Comparison of ENCODE assay signal across 15 cellular contexts in the genomic region with DNA sequence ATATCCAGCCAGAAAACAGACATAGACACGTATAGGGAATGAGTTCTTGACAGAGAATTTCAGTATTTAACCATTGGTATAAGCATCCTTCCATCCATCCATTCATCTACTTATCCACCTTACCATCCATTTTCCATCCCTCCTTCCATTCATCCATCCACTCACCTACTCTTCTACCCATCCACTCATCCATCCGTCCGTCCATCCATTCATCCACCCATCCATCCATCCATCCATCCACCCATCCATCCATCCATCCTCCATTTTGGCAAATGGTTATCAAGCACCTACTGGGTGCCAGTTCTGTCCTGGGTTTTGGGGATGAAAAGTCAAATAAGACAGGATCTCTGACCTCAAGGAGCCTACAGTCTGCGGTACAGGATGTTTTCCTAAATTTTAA.
DNase-seq lines count a peak whose midpoint lies in the region; ATAC-seq and TF ChIP-seq lines count a peak whose summit lies in the region.
"Had no signal": no experiment of that assay in that cellular context is flagged by ENCODE, and none has a peak within 500 bp of the region (broad histone marks: within the 10 kb centered on the region; RNA-seq: fewer than 3 reads in every experiment).

No MANE protein-coding gene starts in this region.

- POLR2A ChIA-PET in PC-9 (lab: Charles Lee; ENCODE audit: unreplicated experiment): no interaction called here

- H3K27ac ChIP-seq in CD4-positive, CD25-positive, alpha-beta regulatory T cell (ENCODE audit: insufficient read depth, low read length, poor library complexity, severe bottlenecking): no peak overlapping the region
- H3K27ac ChIP-seq in PC-9: no peak overlapping the region

- H2AFZ ChIP-seq in Loucy (ENCODE audit: low read length) (no peak overlapping the region), PC-9 (no peak overlapping the region)

- intact Hi-C loops in PC-9 (cut with micrococcal nuclease; ENCODE audit: unreplicated experiment): no loop called here

- CTCF ChIA-PET in PC-9 (lab: Charles Lee): no interaction called here

- TF ChIP-seq CTCF in Loucy (conservative IDR thresholded peaks at IDR 0.05; ENCODE audit: low read length): no peak
- TF ChIP-seq CTCF in PC-9 (conservative IDR thresholded peaks at IDR 0.05): no peak

- H3K4me1 Mint-ChIP-seq in CD4-positive, CD25-positive, alpha-beta regulatory T cell: peaks cover 50 to 98% (median 83%) of the 10 kb centered on the region in 4 donors
- peaks cover 97 to 99% of the 10 kb centered on the region in 2 donors for H3K4me1 Mint-ChIP-seq in immature natural killer cell
- peaks cover 56 to 89% of the 10 kb centered on the region in 2 donors for H3K4me1 Mint-ChIP-seq in stimulated activated naive B cell treated with anti-CD40 and anti-IgM and Interleukin-4, amounts not matched to agents 10 μg/mL and 1 μg/mL and 100 μg/mL, for 72 hours

- H3K36me3 ChIP-seq in CD4-positive, CD25-positive, alpha-beta regulatory T cell (ENCODE audit: control insufficient read depth, insufficient read depth, low read length): peaks cover 7% of the 10 kb centered on the region
- H3K36me3 ChIP-seq in Loucy (ENCODE audit: insufficient read depth, low read length): peaks cover 40% of the 10 kb centered on the region; the same call in 1 of the 2 replicates
- peaks cover 4% of the 10 kb centered on the region; the same call in 1 of the 2 replicates for H3K36me3 ChIP-seq in PC-9 (ENCODE audit: low read depth)
- H3K36me3 ChIP-seq: MG63, Peyer's patch had no signal

- peaks cover 0 to 1% (median 0%) of the 10 kb centered on the region in 7 donors for H3K9me3 Mint-ChIP-seq in CD4-positive, CD25-positive, alpha-beta regulatory T cell
- no peaks in the 10 kb centered on the region for H3K9me3 Mint-ChIP-seq in immature natural killer cell
- H3K9me3 Mint-ChIP-seq in stimulated activated naive B cell treated with anti-CD40 and anti-IgM and Interleukin-4, amounts not matched to agents 10 μg/mL and 1 μg/mL and 100 μg/mL, for 72 hours: peaks cover 9 to 12% of the 10 kb centered on the region in 2 donors
- H3K9me3 Mint-ChIP-seq: CD8-positive, alpha-beta memory T cell had no signal

- H3K9ac ChIP-seq in Loucy (ENCODE audit: low read depth, low read length, poor library complexity, severe bottlenecking): peak overlapping the region; percentile 46

- H3K4me2 ChIP-seq in Loucy (ENCODE audit: low read depth, low read length, poor library complexity, severe bottlenecking): no peak overlapping the region
- H3K4me2 ChIP-seq in PC-9: no peak overlapping the region

- H3K4me1 ChIP-seq in CD4-positive, CD25-positive, alpha-beta regulatory T cell (ENCODE audit: control insufficient read depth, insufficient read depth, low read length, poor library complexity, severe bottlenecking): peaks cover 76% of the 10 kb centered on the region
- H3K4me1 ChIP-seq in Loucy (ENCODE audit: insufficient read depth, low read length, poor library complexity, severe bottlenecking): peaks cover 92% of the 10 kb centered on the region
- peaks cover 3% of the 10 kb centered on the region; the same call in 1 of the 2 replicates for H3K4me1 ChIP-seq in PC-9 (replicated peaks; ENCODE audit: insufficient read depth)

- H4K20me1 ChIP-seq in Loucy (ENCODE audit: insufficient read depth, low read length, poor library complexity, severe bottlenecking) (peaks cover 99% of the 10 kb centered on the region), PC-9 (ENCODE audit: insufficient read depth) (peaks cover 8% of the 10 kb centered on the region; the same call in 1 of the 2 replicates)

- H3K79me2 ChIP-seq in Loucy (ENCODE audit: insufficient read depth, low read length) (peaks cover 100% of the 10 kb centered on the region), PC-9 (ENCODE audit: low read depth) (peaks cover 100% of the 10 kb centered on the region)

- peak overlapping the region; percentile 16 to 43 (median 27) for H3K27ac Mint-ChIP-seq in CD4-positive, CD25-positive, alpha-beta regulatory T cell
- peak overlapping the region in 3 of 6 donors; percentile 15 to 66 (median 20) for H3K27ac Mint-ChIP-seq in immature natural killer cell
- H3K27ac Mint-ChIP-seq in stimulated activated naive B cell treated with anti-CD40 and anti-IgM and Interleukin-4, amounts not matched to agents 10 μg/mL and 1 μg/mL and 100 μg/mL, for 72 hours: peak overlapping the region; percentile 27

- H3K27me3 Mint-ChIP-seq in CD4-positive, CD25-positive, alpha-beta regulatory T cell: no peaks in the 10 kb centered on the region
- H3K27me3 Mint-ChIP-seq in immature natural killer cell (ENCODE audit: low read depth in 3 of 3): peaks cover 0 to 3% (median 1%) of the 10 kb centered on the region in 3 donors
- no peaks in the 10 kb centered on the region for H3K27me3 Mint-ChIP-seq in stimulated activated naive B cell treated with anti-CD40 and anti-IgM and Interleukin-4, amounts not matched to agents 10 μg/mL and 1 μg/mL and 100 μg/mL, for 72 hours
- H3K27me3 Mint-ChIP-seq: CD8-positive, alpha-beta memory T cell had no signal

- H3K9me2 ChIP-seq in Loucy (replicated peaks; ENCODE audit: low read depth, low read length): no peaks in the 10 kb centered on the region
- no peaks in the 10 kb centered on the region for H3K9me2 ChIP-seq in PC-9 (ENCODE audit: insufficient read depth)

- no peak for ATAC-seq in CD4-positive, CD25-positive, alpha-beta regulatory T cell (ENCODE audit: low read depth in 2 of 2)
- no peak for ATAC-seq in stimulated activated naive B cell treated with anti-CD40 and anti-IgM and Interleukin-4, amounts not matched to agents 10 μg/mL and 1 μg/mL and 100 μg/mL, for 72 hours (replicated peaks)
- ATAC-seq in HG02759 (IDR thresholded peaks at IDR 0.05; ENCODE audit: unreplicated experiment) (no peak), HG03039 (IDR thresholded peaks at IDR 0.05; ENCODE audit: unreplicated experiment) (no peak)
- ATAC-seq: Right ventricle myocardium inferior had no signal

- BruUV-seq in PC-9 (replicated peaks; lab: Mats Ljungman, UMichigan): no TSS peak

- H3K36me3 Mint-ChIP-seq in CD4-positive, CD25-positive, alpha-beta regulatory T cell: peaks cover 16% of the 10 kb centered on the region
- H3K36me3 Mint-ChIP-seq in immature natural killer cell: no peaks in the 10 kb centered on the region
- peaks cover 34 to 42% of the 10 kb centered on the region in 2 donors for H3K36me3 Mint-ChIP-seq in stimulated activated naive B cell treated with anti-CD40 and anti-IgM and Interleukin-4, amounts not matched to agents 10 μg/mL and 1 μg/mL and 100 μg/mL, for 72 hours

- DNase-seq in CD4-positive, CD25-positive, alpha-beta regulatory T cell: no peak
- DNase-seq in immature natural killer cell: no peak
- no peak for DNase-seq in stimulated activated naive B cell treated with anti-CD40 and anti-IgM and Interleukin-4, amounts not matched to agents 10 μg/mL and 1 μg/mL and 100 μg/mL, for 72 hours
- DNase-seq in PC-9: no peak
- DNase-seq: CD8-positive, alpha-beta memory T cell; HCEC 1CT; KBM-7; MG63; NCI-H2107; NCI-H2227 treated with DMSO at 0.1 percent for 48 hours; Peyer's patch had no signal

- peak overlapping the region in 3 of 4 donors; percentile 33 to 80 (median 44) for H3K4me3 Mint-ChIP-seq in CD4-positive, CD25-positive, alpha-beta regulatory T cell
- peak overlapping the region in 3 of 5 donors; percentile 12 to 22 (median 15) for H3K4me3 Mint-ChIP-seq in immature natural killer cell
- no peak overlapping the region for H3K4me3 Mint-ChIP-seq in stimulated activated naive B cell treated with anti-CD40 and anti-IgM and Interleukin-4, amounts not matched to agents 10 μg/mL and 1 μg/mL and 100 μg/mL, for 72 hours

- no peaks in the 10 kb centered on the region for H3K27me3 ChIP-seq in CD4-positive, CD25-positive, alpha-beta regulatory T cell (ENCODE audit: control insufficient read depth, insufficient read depth, low read length)
- H3K27me3 ChIP-seq in Loucy (ENCODE audit: insufficient read depth, low read length, poor library complexity, severe bottlenecking): no peaks in the 10 kb centered on the region
- H3K27me3 ChIP-seq in PC-9 (ENCODE audit: insufficient read depth, low read depth): no peaks in the 10 kb centered on the region
- H3K27me3 ChIP-seq: MG63, Peyer's patch had no signal

- H3K9me3 ChIP-seq in CD4-positive, CD25-positive, alpha-beta regulatory T cell (ENCODE audit: control insufficient read depth in 2 of 2, low read length in 2 of 2): no peaks in the 10 kb centered on the region
- H3K9me3 ChIP-seq in Loucy (ENCODE audit: insufficient read depth, low read depth, low read length): no peaks in the 10 kb centered on the region
- no peaks in the 10 kb centered on the region for H3K9me3 ChIP-seq in PC-9 (ENCODE audit: insufficient read depth, low read depth)
- H3K9me3 ChIP-seq: Peyer's patch had no signal

- H3F3A ChIP-seq in Loucy (ENCODE audit: low read depth) (no peaks in the 10 kb centered on the region), PC-9 (ENCODE audit: insufficient read depth, low read depth) (peaks cover 18% of the 10 kb centered on the region)

- peak overlapping the region; percentile 6 for H3K4me3 ChIP-seq in CD4-positive, CD25-positive, alpha-beta regulatory T cell (ENCODE audit: low read depth, low read length)
- H3K4me3 ChIP-seq in Loucy (ENCODE audit: low read length, poor library complexity, severe bottlenecking) (no peak overlapping the region), PC-9 (no peak overlapping the region)
- H3K4me3 ChIP-seq: MG63, Peyer's patch had no signal

Comparison
In these comparisons a context has a peak if more than half of its experiments do, and no peak if none do; other contexts are left out.
1. H3K4me3 Mint-ChIP-seq: peak in CD4-positive, CD25-positive, alpha-beta regulatory T cell (3 of 4) and immature natural killer cell (3 of 5); none in stimulated activated naive B cell treated with anti-CD40 and anti-IgM and Interleukin-4, amounts not matched to agents 10 μg/mL and 1 μg/mL and 100 μg/mL, for 72 hours (0 of 2).